Comparison of ENCODE assay signal across 24 cellular contexts in genomic region chr6:51249798-51250197, GRCh38.
"Had no signal": no experiment of that assay in that cellular context is flagged by ENCODE, and none has a peak within 500 bp of the region (broad histone marks: within the 10 kb centered on the region; RNA-seq: fewer than 3 reads in every experiment).

No MANE protein-coding gene starts in this region.

- H3K4me1 ChIP-seq: colonic mucosa, esophagus muscularis mucosa, esophagus squamous epithelium, foreskin keratinocyte, gastrocnemius medialis, gastroesophageal sphincter, heart left ventricle had no signal

- H3K36me3 ChIP-seq: colonic mucosa, esophagus muscularis mucosa, esophagus squamous epithelium, gastrocnemius medialis, gastroesophageal sphincter, heart left ventricle, heart right ventricle had no signal

- H3K27ac ChIP-seq: colonic mucosa, coronary artery, dorsolateral prefrontal cortex, epithelial cell of prostate, esophagus muscularis mucosa, esophagus squamous epithelium, foreskin keratinocyte, gastrocnemius medialis, gastroesophageal sphincter, heart left ventricle, heart right ventricle had no signal

- ATAC-seq: effector memory CD8-positive, alpha-beta T cell; esophagus mucosa; foreskin keratinocyte; gastrocnemius medialis; gastroesophageal sphincter; heart left ventricle had no signal

- H3K9me3 ChIP-seq: colonic mucosa, esophagus muscularis mucosa, esophagus squamous epithelium, gastrocnemius medialis, gastroesophageal sphincter had no signal

- H3K27me3 ChIP-seq: colonic mucosa, dorsolateral prefrontal cortex, esophagus muscularis mucosa, esophagus squamous epithelium, foreskin keratinocyte, gastrocnemius medialis, gastroesophageal sphincter, heart left ventricle, heart right ventricle had no signal

- DNase-seq: colonic mucosa; cortex of kidney; dermis blood vessel endothelial cell; dorsolateral prefrontal cortex; effector CD4-positive, alpha-beta T cell; effector CD8-positive, alpha-beta T cell; effector memory CD4-positive, alpha-beta T cell; effector memory CD8-positive, alpha-beta T cell; endodermal cell; erythroblast; esophagus squamous epithelium; foreskin fibroblast; foreskin keratinocyte; foreskin melanocyte; gastrocnemius medialis; glutamatergic neuron; head of caudate nucleus; heart left ventricle; heart right ventricle had no signal

- H3K4me3 ChIP-seq: colonic mucosa, coronary artery, dorsolateral prefrontal cortex, esophagus muscularis mucosa, esophagus squamous epithelium, gastrocnemius medialis, gastroesophageal sphincter, heart left ventricle, heart right ventricle had no signal
